ENCODE assay signal across 18 cellular contexts in genomic region chr19:38011426-38011825, GRCh38.
DNase-seq lines count a peak whose midpoint lies in the region; ATAC-seq and TF ChIP-seq lines count a peak whose summit lies in the region.
"Had no signal": no experiment of that assay in that cellular context is flagged by ENCODE, and none has a peak within 500 bp of the region (broad histone marks: within the 10 kb centered on the region; RNA-seq: fewer than 3 reads in every experiment).

No MANE protein-coding gene starts in this region.

- H3K9ac ChIP-seq in Karpas-422 (ENCODE audit: low read length) (peak overlapping the region; percentile 6; the same call in 1 of the 2 replicates), endodermal cell (ENCODE audit: extremely low read depth, low read length, poor library complexity, severe bottlenecking) (no peak overlapping the region)

- 0 out of 2 replicates have a peak overlapping the region, but pooled peaks have one; percentile 10 for H3K27ac Mint-ChIP-seq in GM23338
- peak overlapping the region; percentile 54 for H3K27ac Mint-ChIP-seq in endodermal cell

- peaks cover 27% of the 10 kb centered on the region for H3K4me1 Mint-ChIP-seq in GM23338
- peaks cover 11% of the 10 kb centered on the region for H3K4me1 Mint-ChIP-seq in endodermal cell

- H3K4me1 ChIP-seq in GM23338 (ENCODE audit: insufficient read depth) (peaks cover 29% of the 10 kb centered on the region; the same call in 1 of the 2 replicates), Karpas-422 (ENCODE audit: low read length) (peaks cover 34% of the 10 kb centered on the region), endodermal cell (ENCODE audit: control insufficient read depth, insufficient read depth, low read length) (no peaks in the 10 kb centered on the region), osteoblast (ENCODE audit: insufficient read depth, low read length) (no peaks in the 10 kb centered on the region)
- H3K4me1 ChIP-seq: BE2C, Peyer's patch had no signal

- TF ChIP-seq POLR2A in erythroblast (IDR thresholded peaks at IDR 0.05; ENCODE audit: low read length): no peak

- H3K9me3 ChIP-seq in Karpas-422 (ENCODE audit: low read length): no peaks in the 10 kb centered on the region
- H3K9me3 ChIP-seq in endodermal cell (ENCODE audit: control insufficient read depth, low read length): no peaks in the 10 kb centered on the region
- H3K9me3 ChIP-seq in osteoblast (ENCODE audit: low read depth, low read length): no peaks in the 10 kb centered on the region
- H3K9me3 ChIP-seq: BE2C, Peyer's patch had no signal

- H3K36me3 Mint-ChIP-seq in GM23338 (ENCODE audit: low read depth) (no peaks in the 10 kb centered on the region; the same call in 2 of the 3 replicates), endodermal cell (ENCODE audit: low read depth) (peaks cover 2% of the 10 kb centered on the region)

- H3K4me3 ChIP-seq in GM23338 (no peak overlapping the region), Karpas-422 (ENCODE audit: low read length) (no peak overlapping the region), endodermal cell (ENCODE audit: low read length) (no peak overlapping the region), osteoblast (ENCODE audit: insufficient read depth, low read length) (no peak overlapping the region)
- H3K4me3 ChIP-seq: Peyer's patch had no signal

- H4K20me1 ChIP-seq in GM23338 (replicated peaks; ENCODE audit: insufficient read depth) (peaks cover 11% of the 10 kb centered on the region), Karpas-422 (ENCODE audit: insufficient read depth, low read depth, low read length) (no peaks in the 10 kb centered on the region; the same call in 1 of the 2 replicates), osteoblast (ENCODE audit: insufficient read depth, low read length) (peaks cover 2% of the 10 kb centered on the region)

- no peak for DNase-seq in GM23338 (ENCODE audit: low spot score)
- DNase-seq in Karpas-422: no peak
- no peak for DNase-seq in endodermal cell
- DNase-seq in osteoblast (ENCODE audit: insufficient read length, low spot score, missing footprints): no peak
- DNase-seq in erythroblast (lab: John Stamatoyannopoulos, UW): no peak
- no peak for DNase-seq in 8988T
- DNase-seq: BE2C, DMS79 treated with DMSO at 0.1 percent for 48 hours, GOT3, Kasumi-1, MM.1S, NCI-H1092 treated with DMSO at 0.1 percent for 48 hours, NCI-H2227 treated with DMSO at 0.1 percent for 48 hours, NCI-H524, Peyer's patch, SHP77 treated with DMSO at 0.1 percent for 48 hours had no signal

- no peak overlapping the region for H3K27ac ChIP-seq in GM23338 (ENCODE audit: low read depth)
- peak overlapping the region; percentile 72 for H3K27ac ChIP-seq in Karpas-422 (ENCODE audit: low read length)
- no peak overlapping the region for H3K27ac ChIP-seq in endodermal cell (ENCODE audit: low read depth, low read length)
- peak overlapping the region; percentile 23 for H3K27ac ChIP-seq in osteoblast (ENCODE audit: low read depth, low read length)
- H3K27ac ChIP-seq: Peyer's patch had no signal

- H3K27me3 Mint-ChIP-seq in GM23338 (ENCODE audit: insufficient read depth, low read depth, poor library complexity): peaks cover 11% of the 10 kb centered on the region
- no peaks in the 10 kb centered on the region for H3K27me3 Mint-ChIP-seq in endodermal cell (ENCODE audit: insufficient read depth)
- H3K27me3 Mint-ChIP-seq: CD8-positive, alpha-beta memory T cell had no signal

- H3K79me2 ChIP-seq in GM23338 (replicated peaks; ENCODE audit: insufficient read depth): peaks cover 20% of the 10 kb centered on the region
- H3K79me2 ChIP-seq in Karpas-422 (ENCODE audit: low read length): peaks cover 91% of the 10 kb centered on the region
- H3K79me2 ChIP-seq in osteoblast (ENCODE audit: insufficient read depth, low read length): peaks cover 87% of the 10 kb centered on the region

- H3K9me2 ChIP-seq in GM23338 (ENCODE audit: insufficient read depth): no peaks in the 10 kb centered on the region
- no peaks in the 10 kb centered on the region for H3K9me2 ChIP-seq in Karpas-422 (replicated peaks; ENCODE audit: insufficient read depth, low read length)

- H3K9me3 Mint-ChIP-seq in GM23338 (no peaks in the 10 kb centered on the region), endodermal cell (no peaks in the 10 kb centered on the region)
- H3K9me3 Mint-ChIP-seq: CD8-positive, alpha-beta memory T cell had no signal

- no peak for TF ChIP-seq CTCF in GM23338 (conservative IDR thresholded peaks at IDR 0.05; ENCODE audit: low read depth in 2 of 2)
- TF ChIP-seq CTCF in endodermal cell (conservative IDR thresholded peaks at IDR 0.05): no peak
- TF ChIP-seq CTCF in osteoblast (IDR thresholded peaks at IDR 0.05; ENCODE audit: extremely low read depth, low read depth, low read length): no peak

- H2AFZ ChIP-seq in GM23338 (no peak overlapping the region), Karpas-422 (ENCODE audit: low read length) (no peak overlapping the region), osteoblast (ENCODE audit: low read length) (no peak overlapping the region)

- no peak overlapping the region for H3K4me2 ChIP-seq in GM23338
- H3K4me2 ChIP-seq in Karpas-422 (ENCODE audit: low read depth, low read length, poor library complexity, severe bottlenecking): no peak overlapping the region
- no peak overlapping the region for H3K4me2 ChIP-seq in osteoblast (ENCODE audit: insufficient read depth, low read length)

- H3K27me3 ChIP-seq in GM23338 (ENCODE audit: insufficient read depth): no peaks in the 10 kb centered on the region
- H3K27me3 ChIP-seq in Karpas-422 (ENCODE audit: low read length): no peaks in the 10 kb centered on the region
- no peaks in the 10 kb centered on the region for H3K27me3 ChIP-seq in endodermal cell (ENCODE audit: control insufficient read depth, insufficient read depth, low read length, poor library complexity, severe bottlenecking)
- no peaks in the 10 kb centered on the region for H3K27me3 ChIP-seq in osteoblast (ENCODE audit: insufficient read depth, low read length)
- H3K27me3 ChIP-seq: BE2C, Peyer's patch had no signal

- ATAC-seq in GM23338 (no peak), HG02970 (IDR thresholded peaks at IDR 0.05; ENCODE audit: low FRiP score, unreplicated experiment) (no peak)

- no peaks in the 10 kb centered on the region for H3F3A ChIP-seq in GM23338 (replicated peaks; ENCODE audit: low read depth)

- H3K36me3 ChIP-seq in GM23338 (ENCODE audit: insufficient read depth) (no peaks in the 10 kb centered on the region), Karpas-422 (ENCODE audit: insufficient read depth, low read length) (0 out of 2 replicates have a peak, but pooled peaks cover 7% of the 10 kb centered on the region), endodermal cell (ENCODE audit: control insufficient read depth, insufficient read depth, low read length) (no peaks in the 10 kb centered on the region), osteoblast (ENCODE audit: insufficient read depth, low read length) (peaks cover 5% of the 10 kb centered on the region)
- H3K36me3 ChIP-seq: BE2C had no signal

- H3K4me3 Mint-ChIP-seq in GM23338: peak overlapping the region; percentile 2; the same call in 1 of the 3 replicates
- no peak overlapping the region for H3K4me3 Mint-ChIP-seq in endodermal cell
- H3K4me3 Mint-ChIP-seq: CD8-positive, alpha-beta memory T cell had no signal

- 92% methylated on average over 2 to 3 of the region's 3 CpGs for WGBS in endodermal cell (ENCODE audit: insufficient coverage in 1 of 2, insufficient read length in 1 of 2), 2 experiments

TF ChIP-seq in GM23338, 12 proteins besides CTCF, POLR2A, EP300 and RAD21:
- TF ChIP-seq EZH2 (IDR thresholded peaks at IDR 0.05; ENCODE audit: low read depth, unreplicated experiment) (no peak), NANOG (IDR thresholded peaks at IDR 0.05; ENCODE audit: borderline replicate concordance) (no peak), STAT1 (IDR thresholded peaks at IDR 0.05; ENCODE audit: unreplicated experiment) (no peak), ETS1 (IDR thresholded peaks at IDR 0.05) (no peak), REST (IDR thresholded peaks at IDR 0.05; ENCODE audit: unreplicated experiment) (no peak)

Comparison
In these comparisons a context has a peak if more than half of its experiments do, and no peak if none do; other contexts are left out.
1. H3K27ac ChIP-seq: peak in Karpas-422 (single experiment) and osteoblast (single experiment); none in GM23338 (single experiment) and endodermal cell (single experiment).